18 cellular contexts compared by ENCODE assay signal in the genomic region with DNA sequence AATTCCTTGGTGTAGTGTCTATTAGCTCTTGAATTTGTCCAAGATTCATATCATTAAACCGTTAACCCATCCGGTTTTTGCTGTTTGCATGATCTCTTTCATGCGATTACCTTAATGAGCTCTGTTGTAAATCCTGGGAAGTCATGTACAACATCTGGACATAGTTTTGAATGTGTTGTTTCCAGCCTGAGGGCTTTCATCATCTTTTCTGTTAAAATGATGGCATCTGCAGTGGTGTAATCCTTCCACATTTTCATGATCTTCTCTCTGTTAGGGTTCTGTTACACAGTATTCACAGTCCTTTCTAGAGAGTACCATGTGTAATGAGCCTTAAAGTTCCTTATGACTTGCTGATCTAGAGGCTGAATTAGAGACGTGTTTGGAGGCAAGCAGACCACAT.
"Had no signal": no experiment of that assay in that cellular context is flagged by ENCODE, and none has a peak within 500 bp of the region (broad histone marks: within the 10 kb centered on the region; RNA-seq: fewer than 3 reads in every experiment).

No MANE protein-coding gene starts in this region.

- H3K4me3 Mint-ChIP-seq: dendritic cell treated with granulocyte-macrophage colony-stimulating factor and Interleukin-4, amounts not matched to agents 40 ng/mL and 50 ng/mL, for 4 days; effector memory CD8-positive, alpha-beta T cell; naive thymus-derived CD8-positive, alpha-beta T cell; neural crest cell had no signal

- H3K4me3 ChIP-seq: esophagus muscularis mucosa, heart left ventricle, mucosa of descending colon, ovary, right atrium auricular region had no signal

- H3K27me3 Mint-ChIP-seq: dendritic cell treated with granulocyte-macrophage colony-stimulating factor and Interleukin-4, amounts not matched to agents 40 ng/mL and 50 ng/mL, for 4 days; effector memory CD8-positive, alpha-beta T cell; naive thymus-derived CD8-positive, alpha-beta T cell had no signal

- H3K9me3 Mint-ChIP-seq: dendritic cell treated with granulocyte-macrophage colony-stimulating factor and Interleukin-4, amounts not matched to agents 40 ng/mL and 50 ng/mL, for 4 days; effector memory CD8-positive, alpha-beta T cell; naive thymus-derived CD8-positive, alpha-beta T cell; neural crest cell had no signal

- ATAC-seq: effector memory CD8-positive, alpha-beta T cell; heart left ventricle; left lobe of liver; mucosa of descending colon; naive thymus-derived CD8-positive, alpha-beta T cell had no signal

- DNase-seq: effector memory CD8-positive, alpha-beta T cell; heart left ventricle; hypothalamus; mammary epithelial cell; mucosa of descending colon; naive thymus-derived CD8-positive, alpha-beta T cell; nucleus accumbens; ovary; small intestine; stimulated activated CD4-positive, alpha-beta T cell treated with anti-CD3 and anti-CD28 coated beads, Interleukin-12 subunit alpha, Interleukin-12 subunit beta, amount 100 ng/mL, for 4 hours; stimulated activated CD4-positive, alpha-beta T cell treated with anti-CD3 and anti-CD28 coated beads, Interleukin-2, amount 100 ng/mL, for 48 hours; stimulated activated naive CD4-positive, alpha-beta T cell treated with Interleukin-2 at 50 U/mL for 16 hours; trophoblast cell had no signal

- H3K27ac Mint-ChIP-seq: dendritic cell treated with granulocyte-macrophage colony-stimulating factor and Interleukin-4, amounts not matched to agents 40 ng/mL and 50 ng/mL, for 4 days had no signal

- H3K4me1 Mint-ChIP-seq: neural crest cell had no signal
